In the genomic region with DNA sequence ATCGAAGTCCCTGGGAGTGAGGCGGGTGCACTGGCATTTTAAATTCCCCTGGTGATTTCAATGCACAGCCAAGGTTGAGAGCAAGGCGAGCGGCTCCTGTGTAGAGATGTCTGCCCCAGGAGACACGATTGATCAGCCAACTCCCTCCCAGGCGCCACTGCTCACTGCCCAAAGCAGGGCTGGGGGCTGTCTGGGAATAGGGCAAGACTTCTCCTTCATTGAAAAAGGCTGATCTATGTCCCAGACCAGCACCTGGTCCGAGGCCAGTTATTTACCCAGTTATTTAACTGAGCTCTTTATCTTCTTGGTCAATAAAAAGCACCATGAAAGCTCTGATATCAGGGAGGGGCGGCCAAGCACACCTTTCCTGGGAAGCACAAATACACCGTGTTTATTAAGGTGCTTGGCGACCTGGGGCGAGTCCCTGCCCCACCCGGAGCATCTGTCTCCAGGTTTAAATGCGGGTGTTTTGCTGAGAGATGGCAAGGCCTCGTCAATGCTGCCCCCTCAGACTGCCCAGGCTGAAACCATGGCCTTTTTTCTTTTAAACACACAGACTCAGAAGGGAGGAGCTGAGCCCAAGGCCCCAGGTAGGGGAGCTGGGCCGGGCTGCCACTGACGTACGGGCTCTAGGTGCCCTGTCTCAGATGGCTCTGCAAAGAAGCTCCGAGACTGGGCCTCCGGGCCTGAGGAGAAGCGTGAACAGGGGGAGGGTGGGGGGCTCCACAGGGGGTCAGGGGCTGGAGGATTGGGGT, we compare ENCODE assay signal across 16 cellular contexts.
DNase-seq lines count a peak whose midpoint lies in the region; ATAC-seq, FAIRE-seq and TF ChIP-seq lines count a peak whose summit lies in the region.
"Had no signal": no experiment of that assay in that cellular context is flagged by ENCODE, and none has a peak within 500 bp of the region (broad histone marks: within the 10 kb centered on the region; RNA-seq: fewer than 3 reads in every experiment).

No MANE protein-coding gene starts in this region.

- intact Hi-C loops in HepG2 (cut with micrococcal nuclease; ENCODE audit: unreplicated experiment) (loop anchor here (5.0 kb wide), 1 partner anchor 99 kb away; no protein-coding TSS in a partner anchor), right lobe of liver (cut with DNase I) (no loop called here), uterus (cut with DNase I; ENCODE audit: low total_unique reads) (no loop called here)

- no peaks in the 10 kb centered on the region for H3K9me3 ChIP-seq in HepG2 (ENCODE audit: low read length)
- H3K9me3 ChIP-seq in right lobe of liver: no peaks in the 10 kb centered on the region
- H3K9me3 ChIP-seq in mucosa of rectum (ENCODE audit: control insufficient read depth in 2 of 2, low read length in 2 of 2): no peaks in the 10 kb centered on the region
- no peaks in the 10 kb centered on the region for H3K9me3 ChIP-seq in uterus

- no peak for FAIRE-seq in HepG2 (lab: Jason Lieb, UNC)
- FAIRE-seq: colon had no signal

- in situ Hi-C loops in HepG2 (cut with HindIII; ENCODE audit: extremely low pct_ligation_motif_present, low pct_unique_long_range_greater_than_20kb) (no loop called here), ACHN (cut with HindIII; ENCODE audit: low pct_ligation_motif_present, low pct_unique_long_range_greater_than_20kb, low sequenced_read_pairs) (no loop called here)

- H4K20me1 ChIP-seq in HepG2 (ENCODE audit: insufficient read depth, low read length): no peaks in the 10 kb centered on the region; the same call in 1 of the 2 replicates

- WGBS in HepG2 (ENCODE audit: low lambda C conversion rate): 15% methylated on average over 20 of the region's 20 CpGs
- 85% methylated on average over 4 of the region's 20 CpGs for WGBS in right lobe of liver (ENCODE audit: insufficient coverage, low coverage, low lambda C conversion rate, missing lambda C conversion rate)

- peak; percentile 39 for DNase-seq in HepG2 (ENCODE audit: low spot score)
- DNase-seq in right lobe of liver: no peak
- DNase-seq in NCI-H748 treated with DMSO at 0.1 percent for 48 hours (lab: John Stamatoyannopoulos, UW): peak; percentile 81
- peak; percentile 8 to 11 for DNase-seq in uterus
- no peak for DNase-seq in kidney glomerular epithelial cell (lab: John Stamatoyannopoulos, UW)
- DNase-seq in ACHN: no peak
- DNase-seq: EL; H9; NCI-H1105; nephron progenitor cell; stimulated activated CD4-positive, alpha-beta T cell treated with anti-CD3 and anti-CD28 coated beads, Interleukin-12 subunit alpha, Interleukin-12 subunit beta, amount 100 ng/mL, for 4 hours; T1000 had no signal

- TF ChIP-seq EP300 in HepG2 (IDR thresholded peaks at IDR 0.05; ENCODE audit: low read depth in 2 of 2, low read length in 2 of 2) (peak in 1 of 2 experiments; percentile 15; a peak in 1 of 4 replicates), HepG2 (CRISPR knock-in tag; IDR thresholded peaks at IDR 0.05; ENCODE audit: borderline replicate concordance) (no peak)

- H3K4me3 ChIP-seq in HepG2 (replicated peaks in 1 of 3; ENCODE audit: insufficient read depth in 1 of 3, low read depth in 2 of 3, low read length in 3 of 3) (no peak overlapping the region), right lobe of liver (no peak overlapping the region), mucosa of rectum (ENCODE audit: low read length in 2 of 2) (no peak overlapping the region), uterus (no peak overlapping the region)

- 0 out of 2 replicates have a peak overlapping the region, but pooled peaks have one; percentile 10 for H3K4me2 ChIP-seq in HepG2 (ENCODE audit: low read depth, low read length)

- no peak for TF ChIP-seq RAD21 in HepG2 (CRISPR knock-in tag; IDR thresholded peaks at IDR 0.05)

- TF ChIP-seq POLR2A in HepG2 (IDR thresholded peaks at IDR 0.05; ENCODE audit: insufficient read depth in 1 of 2, low read depth in 2 of 2, low read length in 2 of 2) (no peak), right lobe of liver (IDR thresholded peaks at IDR 0.05) (no peak), uterus (IDR thresholded peaks at IDR 0.05) (no peak)

- H3K79me2 ChIP-seq in HepG2 (ENCODE audit: insufficient read depth, low read length): no peaks in the 10 kb centered on the region

- no peak overlapping the region for H3K27ac ChIP-seq in HepG2 (ENCODE audit: extremely low read length, insufficient read depth, low read length)
- no peak overlapping the region for H3K27ac ChIP-seq in right lobe of liver
- peak overlapping the region; percentile 67 to 70 for H3K27ac ChIP-seq in mucosa of rectum (ENCODE audit: low read depth in 2 of 2, low read length in 2 of 2)
- no peak overlapping the region for H3K27ac ChIP-seq in uterus
- H3K27ac ChIP-seq: RWPE1 had no signal

- H3K4me1 ChIP-seq in HepG2 (ENCODE audit: insufficient read depth, low read length) (peaks cover 50% of the 10 kb centered on the region), right lobe of liver (no peaks in the 10 kb centered on the region), mucosa of rectum (ENCODE audit: control insufficient read depth in 2 of 2, insufficient read depth in 2 of 2, low read length in 2 of 2) (peaks cover 7 to 25% of the 10 kb centered on the region in 2 donors), uterus (no peaks in the 10 kb centered on the region)

- POLR2A ChIA-PET in HepG2 (lab: Yijun Ruan, JAX): no interaction called here

- H3K36me3 ChIP-seq in HepG2 (replicated peaks in 1 of 2; ENCODE audit: control insufficient read depth in 1 of 2, insufficient read depth in 2 of 2, low read length in 2 of 2) (no peaks in the 10 kb centered on the region), right lobe of liver (no peaks in the 10 kb centered on the region), mucosa of rectum (ENCODE audit: control insufficient read depth in 2 of 2, insufficient read depth in 2 of 2, low read length in 2 of 2) (no peaks in the 10 kb centered on the region), uterus (no peaks in the 10 kb centered on the region)

- H2AFZ ChIP-seq in HepG2 (ENCODE audit: low read length): no peak overlapping the region

- peaks cover 21 to 82% of the 10 kb centered on the region in 2 experiments; a peak in 4 of 5 replicates for H3K27me3 ChIP-seq in HepG2 (ENCODE audit: control insufficient read depth in 1 of 2, insufficient read depth in 2 of 2, low read length in 2 of 2)
- H3K27me3 ChIP-seq in right lobe of liver: no peaks in the 10 kb centered on the region
- no peaks in the 10 kb centered on the region for H3K27me3 ChIP-seq in mucosa of rectum (ENCODE audit: control insufficient read depth in 2 of 2, insufficient read depth in 2 of 2, low read length in 2 of 2)
- H3K27me3 ChIP-seq in uterus: no peaks in the 10 kb centered on the region

- CTCF ChIA-PET in HepG2 (lab: Yijun Ruan, JAX; ENCODE audit: low intra/inter-chr PET ratio, low total read pairs): no interaction called here

- BruUV-seq in HepG2 (replicated peaks; lab: Mats Ljungman, UMichigan): no TSS peak

- TF ChIP-seq CTCF in HepG2 (CRISPR knock-in tag; IDR thresholded peaks at IDR 0.05) (no peak), right lobe of liver (IDR thresholded peaks at IDR 0.05) (no peak), uterus (IDR thresholded peaks at IDR 0.05) (no peak)

- peak; percentile 24 for ATAC-seq in HepG2
- no peak for ATAC-seq in right lobe of liver
- ATAC-seq in GM19324 (IDR thresholded peaks at IDR 0.05; ENCODE audit: low FRiP score, unreplicated experiment): no peak

- no peak overlapping the region for H3K9ac ChIP-seq in HepG2 (ENCODE audit: insufficient read depth, low read depth, low read length)
- H3K9ac ChIP-seq in mucosa of rectum (ENCODE audit: low read depth in 1 of 2, low read length in 2 of 2): no peak overlapping the region

TF ChIP-seq in HepG2, 621 proteins besides CTCF, POLR2A, EP300 and RAD21 (continues in another document):
- TF ChIP-seq ZNF547 (CRISPR knock-in tag; IDR thresholded peaks at IDR 0.05): 0 out of 2 replicates have a peak, but pooled peaks have one; percentile 34
- TF ChIP-seq SPEN (CRISPR knock-in tag; IDR thresholded peaks at IDR 0.05; ENCODE audit: low read depth): no peak
- TF ChIP-seq KAT8 (CRISPR knock-in tag; IDR thresholded peaks at IDR 0.05): no peak
- peak; percentile 15; the same call in 1 of the 2 replicates for TF ChIP-seq TCF7 (IDR thresholded peaks at IDR 0.05; ENCODE audit: low read depth)
- no peak for TF ChIP-seq ZNF674 (CRISPR knock-in tag; IDR thresholded peaks at IDR 0.05; ENCODE audit: low read depth)
- no peak for TF ChIP-seq NFYC (CRISPR knock-in tag; IDR thresholded peaks at IDR 0.05)
- peak; percentile 40; the same call in 1 of the 2 replicates for TF ChIP-seq PITX1 (CRISPR knock-in tag; IDR thresholded peaks at IDR 0.05)
- TF ChIP-seq EHMT2 (IDR thresholded peaks at IDR 0.05; ENCODE audit: borderline replicate concordance, low read depth, low read length): no peak
- TF ChIP-seq CBX2 (IDR thresholded peaks at IDR 0.05; ENCODE audit: low read depth, low read length): no peak
- no peak for TF ChIP-seq CBX2 (CRISPR knock-in tag; IDR thresholded peaks at IDR 0.05; ENCODE audit: low read depth)
- no peak for TF ChIP-seq ZNF234 (CRISPR knock-in tag; conservative IDR thresholded peaks at IDR 0.05)
- TF ChIP-seq SOX13 (IDR thresholded peaks at IDR 0.05): no peak
- TF ChIP-seq SOX13 (CRISPR knock-in tag; conservative IDR thresholded peaks at IDR 0.05 in 1 of 2, IDR thresholded peaks at IDR 0.05 in 1 of 2): 0 out of 4 replicates have a peak, but pooled peaks of 1 of the 2 experiments have one; percentile 11
- TF ChIP-seq, protein P1, sequence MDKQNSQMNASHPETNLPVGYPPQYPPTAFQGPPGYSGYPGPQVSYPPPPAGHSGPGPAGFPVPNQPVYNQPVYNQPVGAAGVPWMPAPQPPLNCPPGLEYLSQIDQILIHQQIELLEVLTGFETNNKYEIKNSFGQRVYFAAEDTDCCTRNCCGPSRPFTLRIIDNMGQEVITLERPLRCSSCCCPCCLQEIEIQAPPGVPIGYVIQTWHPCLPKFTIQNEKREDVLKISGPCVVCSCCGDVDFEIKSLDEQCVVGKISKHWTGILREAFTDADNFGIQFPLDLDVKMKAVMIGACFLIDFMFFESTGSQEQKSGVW (CRISPR knock-in tag; IDR thresholded peaks at IDR 0.05; ENCODE audit: borderline replicate concordance): no peak
- TF ChIP-seq HNF4A (CRISPR knock-in tag; IDR thresholded peaks at IDR 0.05): peak; percentile 29; the same call in 1 of the 2 replicates
- TF ChIP-seq ZNF782 (CRISPR knock-in tag; IDR thresholded peaks at IDR 0.05; ENCODE audit: borderline replicate concordance): no peak
- TF ChIP-seq SSRP1 (CRISPR knock-in tag; IDR thresholded peaks at IDR 0.05): no peak
- no peak for TF ChIP-seq ETV6 (CRISPR knock-in tag; conservative IDR thresholded peaks at IDR 0.05)
- 0 out of 2 replicates have a peak, but pooled peaks have one; percentile 10 for TF ChIP-seq PHF21A (CRISPR knock-in tag; IDR thresholded peaks at IDR 0.05)
- TF ChIP-seq BCL6 (CRISPR knock-in tag; IDR thresholded peaks at IDR 0.05): peak; percentile 89
- TF ChIP-seq MAFF (IDR thresholded peaks at IDR 0.05; ENCODE audit: low read depth, low read length): no peak
- TF ChIP-seq NAIF1 (CRISPR knock-in tag; IDR thresholded peaks at IDR 0.05; ENCODE audit: borderline replicate concordance): no peak
- peak; percentile 47; the same call in 1 of the 2 replicates for TF ChIP-seq TBX2 (CRISPR knock-in tag; IDR thresholded peaks at IDR 0.05; ENCODE audit: borderline replicate concordance)

Comparison
In these comparisons a context has a peak if more than half of its experiments do, and no peak if none do; other contexts are left out.
1. DNase-seq: peak in HepG2 (single experiment), NCI-H748 treated with DMSO at 0.1 percent for 48 hours (single experiment) and uterus (2 of 2); none in right lobe of liver (0 of 3), kidney glomerular epithelial cell (single experiment) and ACHN (single experiment).
2. H3K27ac ChIP-seq: peak in mucosa of rectum (2 of 2); none in HepG2 (single experiment), right lobe of liver (0 of 3) and uterus (0 of 2).